In genomic region chr17:64498308-64499203, GRCh38 we compare ENCODE assay signal across 1 cellular context.
A peak's percentile ranks its signal among the peaks of the same experiment; 100 is the strongest.
TF ChIP-seq lines count a peak whose summit lies in the region.

No MANE protein-coding gene starts in this region.

TF ChIP-seq in HCT116, 20 proteins besides CTCF, POLR2A, EP300 and RAD21:
- TF ChIP-seq ZNF274 (IDR thresholded peaks at IDR 0.05; ENCODE audit: low read depth, low read length) (no peak), TCF7L2 (IDR thresholded peaks at IDR 0.05; ENCODE audit: borderline replicate concordance, extremely low read depth, insufficient read depth, insufficient read length) (no peak), EGR1 (IDR thresholded peaks at IDR 0.05; ENCODE audit: low read depth) (no peak), SIN3A (IDR thresholded peaks at IDR 0.05; ENCODE audit: low read depth) (no peak; the same call in 1 of the 2 replicates), MAX (IDR thresholded peaks at IDR 0.05) (no peak), ZFX (IDR thresholded peaks at IDR 0.05) (no peak), ZBTB33 (IDR thresholded peaks at IDR 0.05; ENCODE audit: extremely low read depth, insufficient replicate concordance, low read length) (no peak), ATF3 (IDR thresholded peaks at IDR 0.05) (no peak), YY1 (IDR thresholded peaks at IDR 0.05; ENCODE audit: extremely low read depth, insufficient replicate concordance, low read depth, low read length) (no peak), POLR2AphosphoS5 (IDR thresholded peaks at IDR 0.05; ENCODE audit: low read depth, low read length) (peak; percentile 25), CEBPB (IDR thresholded peaks at IDR 0.05; ENCODE audit: low read depth) (0 out of 2 replicates have a peak, but pooled peaks have one; percentile 22), ELF1 (IDR thresholded peaks at IDR 0.05; ENCODE audit: borderline replicate concordance, low read depth) (no peak), FOSL1 (IDR thresholded peaks at IDR 0.05; ENCODE audit: low read depth) (no peak), CBX3 (IDR thresholded peaks at IDR 0.05; ENCODE audit: low read depth) (no peak), SRF (IDR thresholded peaks at IDR 0.05; ENCODE audit: low read depth) (no peak), SP1 (IDR thresholded peaks at IDR 0.05; ENCODE audit: low read depth) (no peak), REST (IDR thresholded peaks at IDR 0.05; ENCODE audit: low read depth) (no peak), JUND (IDR thresholded peaks at IDR 0.05) (0 out of 2 replicates have a peak, but pooled peaks have one; percentile 2), EZH2 (IDR thresholded peaks at IDR 0.05) (no peak), EZH2phosphoT487 (IDR thresholded peaks at IDR 0.05; ENCODE audit: borderline replicate concordance) (no peak)
TF ChIP-seq in HCT116: peak in this region for 3.
